In the genomic region with DNA sequence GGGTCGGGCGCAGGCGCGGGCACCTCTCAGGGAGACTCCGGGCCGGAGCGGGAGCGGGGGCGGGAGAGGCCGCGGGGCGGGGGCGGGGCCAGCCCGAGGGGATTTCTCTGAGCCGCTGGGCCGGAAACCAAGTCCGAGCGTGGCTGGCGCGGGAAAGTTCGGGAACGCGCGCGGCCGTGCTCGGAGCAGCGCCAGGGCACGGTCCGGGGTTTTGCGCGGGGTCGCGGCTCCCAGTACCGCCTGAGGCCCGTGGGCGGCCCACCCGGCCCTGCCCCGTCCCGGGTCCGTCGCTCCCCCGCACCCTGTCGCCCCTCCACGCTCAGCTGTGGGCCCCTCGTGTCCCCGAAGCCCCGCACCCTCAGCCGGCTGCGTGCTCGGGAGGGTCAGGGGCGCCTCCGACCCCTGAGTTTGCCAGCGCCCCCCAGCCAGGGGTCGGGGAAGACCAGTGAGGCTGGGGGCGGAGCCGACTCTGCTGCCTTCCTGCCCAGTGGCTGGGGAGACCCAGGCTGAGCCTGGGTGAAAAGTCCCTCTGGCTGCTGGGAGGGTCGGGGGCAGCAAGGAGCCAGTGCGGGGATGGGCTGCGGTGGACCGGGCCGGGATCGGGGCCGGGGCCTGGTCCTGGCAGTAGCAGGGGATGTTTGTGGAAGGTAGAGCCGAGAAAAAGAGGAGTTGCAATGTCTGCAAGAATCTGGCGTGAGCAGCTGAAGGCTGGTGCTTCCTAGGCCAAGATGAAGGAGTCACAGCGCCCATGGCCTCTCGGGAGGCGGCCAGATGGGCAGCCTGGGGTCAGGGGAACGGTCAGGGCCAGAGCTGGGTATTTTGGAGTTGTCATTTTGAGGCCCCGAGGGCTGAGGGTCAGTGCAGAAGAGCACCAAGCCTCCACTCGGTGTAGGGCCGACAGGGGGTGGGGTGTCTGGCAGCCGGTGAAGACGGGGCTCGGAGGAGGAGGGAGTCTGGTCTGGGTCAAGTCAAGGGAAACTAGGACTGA, we compare ENCODE assay signal across 8 cellular contexts. TPM values are rescaled to one million over a fixed set of nuclear protein-coding genes. Genes with fewer than 3 reads are reported as not detected.
A peak's percentile ranks its signal among the peaks of the same experiment; 100 is the strongest.
DNase-seq lines count a peak whose midpoint lies in the region; ATAC-seq lines count a peak whose summit lies in the region.

No MANE protein-coding gene starts in this region.

- no peaks in the 10 kb centered on the region for H3K36me3 Mint-ChIP-seq in naive B cell

- H3K4me1 ChIP-seq in ES-I3 (ENCODE audit: insufficient read depth, low read length): peaks cover 5% of the 10 kb centered on the region; the same call in 1 of the 2 replicates

- peak; percentile 52 for DNase-seq in activated CD4-positive, alpha-beta T cell treated with anti-CD3 and anti-CD28 coated beads for 48 hours
- DNase-seq in epithelial cell of prostate (ENCODE audit: low read depth, low spot score) (no peak), naive B cell (peak; percentile 37), DMS114 treated with DMSO at 0.1 percent for 48 hours (lab: John Stamatoyannopoulos, UW; ENCODE audit: unreplicated experiment) (no peak)

- H3K27me3 Mint-ChIP-seq in naive B cell: no peaks in the 10 kb centered on the region

- peak overlapping the region; percentile 64 to 93 (median 86) for H3K27ac Mint-ChIP-seq in naive B cell

- no peaks in the 10 kb centered on the region for H3K9me3 ChIP-seq in ES-I3 (ENCODE audit: control insufficient read depth, insufficient read depth, low read length)

- peak; percentile 24 for ATAC-seq in GM19455 (IDR thresholded peaks at IDR 0.05; ENCODE audit: unreplicated experiment)
- peak; percentile 24 for ATAC-seq in HG03565 (IDR thresholded peaks at IDR 0.05; ENCODE audit: unreplicated experiment)
- peak; percentile 52 to 54 for ATAC-seq in naive B cell (ENCODE audit: low read depth in 2 of 2)
- no peak for ATAC-seq in HG02884 (IDR thresholded peaks at IDR 0.05; ENCODE audit: unreplicated experiment)

- peaks cover 17 to 47% (median 22%) of the 10 kb centered on the region in 3 donors for H3K4me1 Mint-ChIP-seq in naive B cell

- no peaks in the 10 kb centered on the region for H3K36me3 ChIP-seq in ES-I3 (ENCODE audit: insufficient read depth, low read length)

- peak overlapping the region; percentile 80 to 91 (median 88) for H3K4me3 Mint-ChIP-seq in naive B cell

- H3K27ac ChIP-seq in epithelial cell of prostate: peak overlapping the region; percentile 46

- H3K9me3 Mint-ChIP-seq in naive B cell: no peaks in the 10 kb centered on the region

- H3K9ac ChIP-seq in ES-I3 (ENCODE audit: low read depth, low read length): peak overlapping the region; percentile 69

RNA-seq across cellular contexts. Expression of gene TRAF2, which starts 0.6 kb away (rescaled TPM):
- 10 to 100 TPM; 13.2 to 29.9 (median 18.4) TPM for polyA plus RNA-seq in naive B cell (ENCODE audit: low read depth in 6 of 6)

RNA-seq across cellular contexts. Expression of gene EDF1, which starts 20.8 kb away (rescaled TPM):
- polyA plus RNA-seq in naive B cell (ENCODE audit: low read depth in 6 of 6): 100 to 1,000 TPM; 267 to 324 (median 299) TPM

RNA-seq across cellular contexts. Expression of gene MAMDC4, which starts 34.8 kb away (rescaled TPM):
- not detected for polyA plus RNA-seq in naive B cell (ENCODE audit: low read depth in 6 of 6)

RNA-seq across cellular contexts. Expression of gene PHPT1, which starts 37.7 kb away (rescaled TPM):
- 10 to 100 TPM; 48.0 to 67.7 (median 49.6) TPM for polyA plus RNA-seq in naive B cell (ENCODE audit: low read depth in 6 of 6)

RNA-seq across cellular contexts. Expression of gene AJM1, which starts 44.6 kb away (rescaled TPM):
- under 1 TPM in 1 of 6 donors, not detected in 5; 0.08 TPM for polyA plus RNA-seq in naive B cell (ENCODE audit: low read depth in 6 of 6)

Comparison
In these comparisons a context has a peak if more than half of its experiments do, and no peak if none do; other contexts are left out.
1. DNase-seq: peak in activated CD4-positive, alpha-beta T cell treated with anti-CD3 and anti-CD28 coated beads for 48 hours (single experiment) and naive B cell (single experiment); none in epithelial cell of prostate (single experiment) and DMS114 treated with DMSO at 0.1 percent for 48 hours (single experiment).